ENCODE assay signal across 3 cellular contexts in genomic region chr16:2708290-2708639, GRCh38.
TF ChIP-seq lines count a peak whose summit lies in the region.

No MANE protein-coding gene starts in this region.

TF ChIP-seq in HepG2, 621 proteins besides CTCF, POLR2A, EP300 and RAD21:
- TF ChIP-seq NFIC (IDR thresholded peaks at IDR 0.05; ENCODE audit: low read length) (no peak), SP4 (CRISPR knock-in tag; IDR thresholded peaks at IDR 0.05) (no peak), SRY (CRISPR knock-in tag; IDR thresholded peaks at IDR 0.05) (no peak), ZNF235 (CRISPR knock-in tag; IDR thresholded peaks at IDR 0.05; ENCODE audit: borderline replicate concordance) (no peak), DDIT3 (CRISPR knock-in tag; IDR thresholded peaks at IDR 0.05) (no peak)

TF ChIP-seq in HEK293, 187 proteins besides CTCF, POLR2A, EP300 and RAD21:
- TF ChIP-seq, protein P1, sequence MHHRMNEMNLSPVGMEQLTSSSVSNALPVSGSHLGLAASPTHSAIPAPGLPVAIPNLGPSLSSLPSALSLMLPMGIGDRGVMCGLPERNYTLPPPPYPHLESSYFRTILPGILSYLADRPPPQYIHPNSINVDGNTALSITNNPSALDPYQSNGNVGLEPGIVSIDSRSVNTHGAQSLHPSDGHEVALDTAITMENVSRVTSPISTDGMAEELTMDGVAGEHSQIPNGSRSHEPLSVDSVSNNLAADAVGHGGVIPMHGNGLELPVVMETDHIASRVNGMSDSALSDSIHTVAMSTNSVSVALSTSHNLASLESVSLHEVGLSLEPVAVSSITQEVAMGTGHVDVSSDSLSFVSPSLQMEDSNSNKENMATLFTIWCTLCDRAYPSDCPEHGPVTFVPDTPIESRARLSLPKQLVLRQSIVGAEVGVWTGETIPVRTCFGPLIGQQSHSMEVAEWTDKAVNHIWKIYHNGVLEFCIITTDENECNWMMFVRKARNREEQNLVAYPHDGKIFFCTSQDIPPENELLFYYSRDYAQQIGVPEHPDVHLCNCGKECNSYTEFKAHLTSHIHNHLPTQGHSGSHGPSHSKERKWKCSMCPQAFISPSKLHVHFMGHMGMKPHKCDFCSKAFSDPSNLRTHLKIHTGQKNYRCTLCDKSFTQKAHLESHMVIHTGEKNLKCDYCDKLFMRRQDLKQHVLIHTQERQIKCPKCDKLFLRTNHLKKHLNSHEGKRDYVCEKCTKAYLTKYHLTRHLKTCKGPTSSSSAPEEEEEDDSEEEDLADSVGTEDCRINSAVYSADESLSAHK (tag by site-specific recombination; IDR thresholded peaks at IDR 0.05) = peak; percentile 71
- TF ChIP-seq ZNF311 (tag by site-specific recombination; IDR thresholded peaks at IDR 0.05; ENCODE audit: borderline replicate concordance) = no peak

TF ChIP-seq in endothelial cell of umbilical vein, 7 proteins besides CTCF, POLR2A, EP300 and RAD21:
- TF ChIP-seq MYC (IDR thresholded peaks at IDR 0.05; ENCODE audit: low read depth, low read length) (no peak), GATA2 (IDR thresholded peaks at IDR 0.05; ENCODE audit: insufficient read depth, insufficient read length, low read depth, low read length) (no peak), EZH2 (IDR thresholded peaks at IDR 0.05; ENCODE audit: borderline replicate concordance, low read depth, low read length, severe bottlenecking) (no peak), JUN (IDR thresholded peaks at IDR 0.05; ENCODE audit: borderline replicate concordance, insufficient read depth, insufficient read length, low read depth) (no peak), MAX (IDR thresholded peaks at IDR 0.05; ENCODE audit: insufficient read depth, insufficient read length) (no peak), FOS (IDR thresholded peaks at IDR 0.05; ENCODE audit: borderline replicate concordance, insufficient read depth, low read length) (no peak), POLR2AphosphoS5 (IDR thresholded peaks at IDR 0.05; ENCODE audit: insufficient read depth, low read depth, low read length) (no peak)
